ENCODE assay signal across 18 cellular contexts in the genomic region with DNA sequence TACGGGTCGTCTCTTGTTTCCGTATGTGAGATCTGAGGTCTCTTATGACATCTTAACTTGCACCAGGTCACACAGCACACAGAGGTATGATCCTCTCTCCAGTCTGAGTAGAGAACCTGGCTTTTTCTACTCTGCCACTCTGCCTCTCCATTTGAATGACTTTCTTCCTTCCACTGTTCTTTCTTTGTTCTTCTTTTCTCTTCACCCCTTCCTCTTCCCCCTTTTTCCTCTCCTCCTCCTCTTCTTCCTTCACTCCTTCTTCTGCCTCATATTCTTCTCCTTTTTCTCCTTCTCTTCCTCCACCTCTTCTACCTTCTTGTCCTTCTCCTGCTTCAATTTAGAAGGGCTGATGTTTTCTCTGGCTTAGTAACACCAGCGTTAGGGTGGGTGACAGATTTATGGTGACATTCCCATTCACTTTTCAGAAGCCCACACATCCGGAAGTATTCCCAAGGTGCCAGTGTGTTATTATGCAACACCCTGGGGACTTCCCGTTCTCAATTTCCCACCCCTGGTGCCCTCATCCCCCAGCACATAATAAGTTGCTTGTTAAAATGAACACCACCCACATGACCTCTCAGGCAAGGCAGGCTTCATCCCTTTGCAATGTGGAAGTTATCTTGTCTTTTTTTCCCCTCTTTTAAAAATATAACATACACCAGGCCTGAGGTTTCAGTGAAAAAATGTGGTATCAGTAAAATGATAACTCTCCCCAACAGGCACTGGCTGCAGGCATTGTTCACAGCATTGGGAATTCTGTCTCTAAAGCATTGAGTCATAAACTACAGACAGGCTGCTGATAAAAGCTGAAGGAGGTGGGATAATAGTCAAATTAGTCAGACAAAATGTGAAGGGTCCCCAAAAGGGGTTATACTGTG.
DNase-seq lines count a peak whose midpoint lies in the region; ATAC-seq, FAIRE-seq and TF ChIP-seq lines count a peak whose summit lies in the region.
"Had no signal": no experiment of that assay in that cellular context is flagged by ENCODE, and none has a peak within 500 bp of the region (broad histone marks: within the 10 kb centered on the region; RNA-seq: fewer than 3 reads in every experiment).

No MANE protein-coding gene starts in this region.

- WGBS in H1 (ENCODE audit: extremely low coverage in 1 of 2, insufficient coverage in 1 of 2, insufficient read length in 1 of 2, insufficient replicate concordance in 2 of 2, low coverage in 1 of 2, low lambda C conversion rate in 2 of 2, missing lambda C conversion rate in 1 of 2), 2 experiments, result 68% methylated on average over 6 of the region's 6 CpGs; no CpG with 5 or more reads in 1 of the 2 experiments
- WGBS in lower leg skin, 2 donors, result 58 to 59% methylated on average over 6 of the region's 6 CpGs

- no peaks in the 10 kb centered on the region for H3K23me2 ChIP-seq in H1 (ENCODE audit: low read depth, low read length)

- no peaks in the 10 kb centered on the region for H3K9me3 ChIP-seq in H1 (ENCODE audit: insufficient read depth in 2 of 2, low read depth in 1 of 2, low read length in 1 of 2)
- H3K9me3 ChIP-seq: tibial artery had no signal

- peak overlapping the region; percentile 14; the same call in 1 of the 2 replicates for H2BK15ac ChIP-seq in H1 (ENCODE audit: low read length)

- H3K14ac ChIP-seq in H1 (ENCODE audit: insufficient read length), result no peak overlapping the region

- no peak overlapping the region; the same call in 1 of the 2 replicates for H2BK12ac ChIP-seq in H1 (ENCODE audit: low read depth, low read length)

- CTCF ChIA-PET in H1 (lab: Charles Lee; ENCODE audit: partially characterized antibody), result interaction anchor here (0.6 to 3.2 kb wide), 7 partner anchors 10 to 126 kb away, joined by 3 to 13 read pairs (median 3); no protein-coding TSS in a partner anchor

- H3K79me2 ChIP-seq in H1 (ENCODE audit: control insufficient read depth in 1 of 2, insufficient read depth in 2 of 2, low read length in 2 of 2), result no peaks in the 10 kb centered on the region

- no peaks in the 10 kb centered on the region for H3K79me1 ChIP-seq in H1 (ENCODE audit: low read depth, low read length)

- no peak overlapping the region for H3K18ac ChIP-seq in H1 (ENCODE audit: extremely low read depth, low read length)

- H3K4me3 ChIP-seq in H1 (ENCODE audit: extremely low read depth in 1 of 4, insufficient read depth in 2 of 4, low read depth in 3 of 4, low read length in 4 of 4) (no peak overlapping the region), lower leg skin (ENCODE audit: low read depth, poor library complexity, severe bottlenecking) (no peak overlapping the region)
- H3K4me3 ChIP-seq: tibial artery had no signal

- intact Hi-C loops in lower leg skin (cut with DNase I; ENCODE audit: low total_unique reads), result no loop called here

- H3K4me1 Mint-ChIP-seq in nephron progenitor cell (peaks cover 88% of the 10 kb centered on the region), progenitor cell of endocrine pancreas (ENCODE audit: low read depth) (peaks cover 6% of the 10 kb centered on the region)

- TF ChIP-seq CTCF in H1 (IDR thresholded peaks at IDR 0.05; ENCODE audit: control extremely low read depth in 1 of 3, insufficient read depth in 1 of 3, low read depth in 1 of 3, low read length in 3 of 3) (no peak), nephron progenitor cell (IDR thresholded peaks at IDR 0.05) (no peak), progenitor cell of endocrine pancreas (IDR thresholded peaks at IDR 0.05; ENCODE audit: unreplicated experiment) (no peak), lower leg skin (IDR thresholded peaks at IDR 0.05) (no peak)

- H3K56ac ChIP-seq in H1 (replicated peaks; ENCODE audit: insufficient read length, low read depth, low read length), result no peak overlapping the region

- H3K36me3 Mint-ChIP-seq in nephron progenitor cell (ENCODE audit: low read depth) (no peaks in the 10 kb centered on the region), progenitor cell of endocrine pancreas (ENCODE audit: insufficient read depth) (no peaks in the 10 kb centered on the region)

- no peak overlapping the region for H2AFZ ChIP-seq in H1 (ENCODE audit: low read length)

- no peaks in the 10 kb centered on the region for H3K36me3 ChIP-seq in H1 (ENCODE audit: control insufficient read depth in 2 of 4, insufficient read depth in 4 of 4, low read length in 3 of 4)
- H3K36me3 ChIP-seq: tibial artery had no signal

- POLR2A ChIA-PET in H1 (lab: Charles Lee; ENCODE audit: partially characterized antibody), result interaction anchor here (2.1 kb wide), 1 partner anchor 11 kb away, joined by 7 read pairs; no protein-coding TSS in a partner anchor

- H4K20me1 ChIP-seq in H1 (replicated peaks in 1 of 2; ENCODE audit: control insufficient read depth in 1 of 2, insufficient read depth in 2 of 2, low read length in 2 of 2), result peaks cover 0 to 4% of the 10 kb centered on the region in 2 experiments

- H3K23ac ChIP-seq in H1 (ENCODE audit: insufficient read length), result no peak overlapping the region

- no peak for TF ChIP-seq RAD21 in H1 (IDR thresholded peaks at IDR 0.05 in 1 of 2, conservative IDR thresholded peaks at IDR 0.05 in 1 of 2; ENCODE audit: low read depth in 2 of 2, low read length in 2 of 2)

- peaks cover 14 to 38% (median 21%) of the 10 kb centered on the region in 4 experiments; a peak in 5 of 7 replicates for H3K4me1 ChIP-seq in H1 (replicated peaks in 1 of 4; ENCODE audit: control insufficient read depth in 3 of 4, insufficient read depth in 4 of 4, low read length in 3 of 4)
- H3K4me1 ChIP-seq: tibial artery had no signal

- FAIRE-seq in H1 (lab: Jason Lieb, UNC), result no peak
- FAIRE-seq: colon had no signal

- H4K91ac ChIP-seq in H1 (replicated peaks; ENCODE audit: insufficient read length, low read length), result no peak overlapping the region

- no peak overlapping the region for H3K4ac ChIP-seq in H1 (replicated peaks; ENCODE audit: insufficient read length, low read depth, low read length)

- TF ChIP-seq POLR2A in H1 (IDR thresholded peaks at IDR 0.05; ENCODE audit: control extremely low read depth in 1 of 2, low read depth in 2 of 2, low read length in 2 of 2) (no peak), lower leg skin (IDR thresholded peaks at IDR 0.05) (no peak)

- DNase-seq in Daoy (ENCODE audit: low read depth) (peak; percentile 85), NCI-H460 (ENCODE audit: extremely low read depth, low read depth) (peak; percentile 6), H1 (ENCODE audit: low read depth in 1 of 2, low spot score in 2 of 2) (no peak), nephron progenitor cell (peak; percentile 22), progenitor cell of endocrine pancreas (ENCODE audit: low spot score, unreplicated experiment) (no peak), lower leg skin (ENCODE audit: low spot score in 2 of 2) (no peak)
- DNase-seq: activated CD4-positive, alpha-beta T cell treated with anti-CD3 and anti-CD28 coated beads, Interleukin-2, amount 50 U/mL, for 4 hours; activated T-cell treated with anti-CD3 and anti-CD28 coated beads, Interleukin-2, amount 50 U/mL, for 72 hours; DMS153; H9; head of caudate nucleus; NCI-H1092; SIG-M5; stimulated activated CD4-positive, alpha-beta T cell treated with anti-CD3 and anti-CD28 coated beads, Interleukin-4, amount 100 ng/mL, for 1 hour; tibial artery had no signal

- no peak overlapping the region; a peak in 1 of 4 replicates for H3K4me2 ChIP-seq in H1 (ENCODE audit: insufficient read depth in 1 of 2, low read depth in 2 of 2, low read length in 2 of 2)

- H3K27ac Mint-ChIP-seq in nephron progenitor cell (peak overlapping the region; percentile 52), progenitor cell of endocrine pancreas (no peak overlapping the region)
- H3K27ac Mint-ChIP-seq: activated T-cell treated with anti-CD3 and anti-CD28 coated beads, Interleukin-2, amount 50 U/mL, for 72 hours had no signal

- H3K27me3 Mint-ChIP-seq in nephron progenitor cell (ENCODE audit: low read depth, poor library complexity), result peaks cover 7% of the 10 kb centered on the region
- peaks cover 65% of the 10 kb centered on the region for H3K27me3 Mint-ChIP-seq in progenitor cell of endocrine pancreas

- H2BK5ac ChIP-seq in H1 (ENCODE audit: low read depth, low read length), result no peak overlapping the region

- H3K27me3 ChIP-seq in H1 (replicated peaks in 1 of 4; ENCODE audit: control insufficient read depth in 3 of 4, extremely low read depth in 1 of 4, insufficient read depth in 3 of 4, low read length in 3 of 4), result peaks cover 27 to 64% (median 56%) of the 10 kb centered on the region in 4 experiments
- H3K27me3 ChIP-seq: tibial artery had no signal

- no peak overlapping the region for H3K27ac ChIP-seq in H1 (ENCODE audit: low read depth, low read length)
- H3K27ac ChIP-seq: tibial artery had no signal

- no peak overlapping the region for H2BK20ac ChIP-seq in H1 (ENCODE audit: low read length)

- no peak overlapping the region for H4K8ac ChIP-seq in H1 (ENCODE audit: extremely low read depth, insufficient read depth, low read length)

- no peak overlapping the region for H2BK120ac ChIP-seq in H1 (replicated peaks; ENCODE audit: low read depth, low read length)

- ATAC-seq in HG03280 (IDR thresholded peaks at IDR 0.05; ENCODE audit: unreplicated experiment) (no peak), GM18498 (IDR thresholded peaks at IDR 0.05; ENCODE audit: unreplicated experiment) (no peak)
- ATAC-seq: activated T-cell treated with anti-CD3 and anti-CD28 coated beads, Interleukin-2, amount 50 U/mL, for 72 hours had no signal

- TF ChIP-seq EP300 in H1 (IDR thresholded peaks at IDR 0.05; ENCODE audit: borderline replicate concordance in 1 of 2, low read depth in 2 of 2, low read length in 2 of 2), result no peak

- H2AK5ac ChIP-seq in H1 (ENCODE audit: low read depth, low read length), result no peak overlapping the region

- H3K9ac ChIP-seq in H1 (replicated peaks in 1 of 4; ENCODE audit: extremely low read depth in 1 of 4, low read depth in 3 of 4, low read length in 3 of 4), result no peak overlapping the region

- H3K9me3 Mint-ChIP-seq in nephron progenitor cell (no peaks in the 10 kb centered on the region), progenitor cell of endocrine pancreas (ENCODE audit: low read depth) (no peaks in the 10 kb centered on the region)
- H3K9me3 Mint-ChIP-seq: H9 had no signal

- H3K4me3 Mint-ChIP-seq in nephron progenitor cell (peak overlapping the region; percentile 28), progenitor cell of endocrine pancreas (ENCODE audit: low read depth) (no peak overlapping the region)
- H3K4me3 Mint-ChIP-seq: activated T-cell treated with anti-CD3 and anti-CD28 coated beads, Interleukin-2, amount 50 U/mL, for 72 hours; H9 had no signal

- H4K5ac ChIP-seq in H1 (ENCODE audit: insufficient read length, low read depth, low read length), result no peak overlapping the region

TF ChIP-seq in H1, 55 proteins besides CTCF, POLR2A, EP300 and RAD21 (continues in another document):
- TF ChIP-seq POLR2AphosphoS5 (IDR thresholded peaks at IDR 0.05; ENCODE audit: low read depth, low read length), result no peak
- no peak for TF ChIP-seq ZNF274 (IDR thresholded peaks at IDR 0.05; ENCODE audit: borderline replicate concordance, extremely low read depth, low read length)
- TF ChIP-seq RXRA (IDR thresholded peaks at IDR 0.05; ENCODE audit: insufficient read depth, low read depth, low read length), result no peak
- no peak for TF ChIP-seq CBX5 (IDR thresholded peaks at IDR 0.05; ENCODE audit: low read depth, low read length)
- TF ChIP-seq YY1 (IDR thresholded peaks at IDR 0.05; ENCODE audit: low read depth, low read length), result no peak
- no peak for TF ChIP-seq SIRT6 (IDR thresholded peaks at IDR 0.05; ENCODE audit: low read length)
- TF ChIP-seq SP4 (IDR thresholded peaks at IDR 0.05; ENCODE audit: low read length), result no peak

Comparison
In these comparisons a context has a peak if more than half of its experiments do, and no peak if none do; other contexts are left out.
1. DNase-seq: peak in Daoy (single experiment), NCI-H460 (single experiment) and nephron progenitor cell (single experiment); none in H1 (0 of 2), progenitor cell of endocrine pancreas (single experiment) and lower leg skin (0 of 2).